In genomic region chr1:8024329-8024728, GRCh38 we compare ENCODE assay signal across 9 cellular contexts. TPM values are rescaled to one million over a fixed set of nuclear protein-coding genes. Genes with fewer than 3 reads are reported as not detected.
DNase-seq lines count a peak whose midpoint lies in the region; ATAC-seq and TF ChIP-seq lines count a peak whose summit lies in the region.
"Had no signal": no experiment of that assay in that cellular context is flagged by ENCODE, and none has a peak within 500 bp of the region (broad histone marks: within the 10 kb centered on the region; RNA-seq: fewer than 3 reads in every experiment).

No MANE protein-coding gene starts in this region.

- peaks cover 76% of the 10 kb centered on the region for H3K4me1 Mint-ChIP-seq in mesothelial cell of epicardium

- H3K14ac ChIP-seq in IMR-90 (replicated peaks; ENCODE audit: low read depth, low read length), result no peak overlapping the region; the same call in 1 of the 2 replicates

- H4K8ac ChIP-seq in IMR-90 (ENCODE audit: low read depth in 2 of 2, low read length in 2 of 2), result no peak overlapping the region

- peaks cover 4 to 49% of the 10 kb centered on the region in 2 experiments; a peak in 2 of 4 replicates for H3K79me1 ChIP-seq in IMR-90 (ENCODE audit: low read depth in 1 of 2, low read length in 2 of 2)

- H3K4me1 ChIP-seq in IMR-90 (ENCODE audit: control insufficient read depth, insufficient read depth, low read length), result peaks cover 15% of the 10 kb centered on the region
- H3K4me1 ChIP-seq in thymus (ENCODE audit: control insufficient read depth, insufficient read depth, low read length), result no peaks in the 10 kb centered on the region

- H3K27ac Mint-ChIP-seq in mesothelial cell of epicardium, result peak overlapping the region; percentile 94

- no peak overlapping the region for H4K91ac ChIP-seq in IMR-90 (ENCODE audit: insufficient read depth, low read depth, low read length)

- peak overlapping the region; percentile 96; the same call in 1 of the 2 replicates for H3K9ac ChIP-seq in IMR-90 (ENCODE audit: low read depth, low read length)

- H3K56ac ChIP-seq in IMR-90 (ENCODE audit: extremely low read depth, insufficient read depth, low read length), result no peak overlapping the region

- H3K4me2 ChIP-seq in IMR-90 (ENCODE audit: low read depth, low read length), result peak overlapping the region; percentile 98

- DNase-seq in IMR-90 (no peak), coronary artery (ENCODE audit: low spot score) (no peak), mesothelial cell of epicardium (ENCODE audit: low spot score in 2 of 2, unreplicated experiment in 2 of 2) (no peak), NCI-H2081 treated with DMSO at 0.1 percent for 48 hours (lab: John Stamatoyannopoulos, UW) (no peak), NCI-H2029 (lab: John Stamatoyannopoulos, UW) (no peak)
- no peak for DNase-seq in stimulated activated CD4-positive, alpha-beta T cell treated with anti-CD3 and anti-CD28 coated beads, Interleukin-1b, Interleukin-23, amount 100 ng/mL, for 48 hours
- DNase-seq: activated CD4-positive, alpha-beta T cell treated with anti-CD3 and anti-CD28 coated beads for 1 hour had no signal

- H3K4me3 ChIP-seq in IMR-90 (ENCODE audit: insufficient read depth, low read depth, low read length) (peak overlapping the region; percentile 66), coronary artery (peak overlapping the region; percentile 97), thymus (ENCODE audit: low read length) (peak overlapping the region; percentile 58)

- no CpG with 5 or more reads among the region's 3 CpGs for WGBS in IMR-90 (ENCODE audit: extremely low coverage in 2 of 2, insufficient read length in 1 of 2), 2 experiments
- WGBS in thymus, result 96% methylated on average over 3 of the region's 3 CpGs

- peaks cover 11% of the 10 kb centered on the region for H3K9me1 ChIP-seq in IMR-90 (ENCODE audit: insufficient read depth, low read length)

- H2BK5ac ChIP-seq in IMR-90 (ENCODE audit: low read depth, low read length, poor library complexity, severe bottlenecking), result peak overlapping the region; percentile 25

- no TSS peak for BruUV-seq in IMR-90 (replicated peaks; lab: Mats Ljungman, UMichigan)

- H3K27me3 ChIP-seq in IMR-90 (ENCODE audit: control insufficient read depth, insufficient read depth, low read length), result no peaks in the 10 kb centered on the region
- H3K27me3 ChIP-seq in thymus (ENCODE audit: control insufficient read depth, insufficient read depth), result peaks cover 46% of the 10 kb centered on the region

- no peak for TF ChIP-seq POLR2A in IMR-90 (IDR thresholded peaks at IDR 0.05; ENCODE audit: low read depth, low read length)

- peak overlapping the region; percentile 88 for H3K4me3 Mint-ChIP-seq in mesothelial cell of epicardium

- dilution Hi-C loops in IMR-90 (cut with HindIII; ENCODE audit: low sequenced_read_pairs, unreplicated experiment), result loop anchor here (25.0 kb wide), 1 partner anchor 288 kb away; the partner anchor contains the start of gene SLC45A1

- H3K9me3 Mint-ChIP-seq in mesothelial cell of epicardium, result no peaks in the 10 kb centered on the region

- H3K4ac ChIP-seq in IMR-90 (ENCODE audit: low read depth, low read length), result no peak overlapping the region

- no peak overlapping the region for H2AK9ac ChIP-seq in IMR-90 (replicated peaks; ENCODE audit: low read depth, low read length, poor library complexity)

- in situ Hi-C loops in IMR-90 (cut with MboI; ENCODE audit: low sequenced_read_pairs), result no loop called here

- H3K36me3 Mint-ChIP-seq in mesothelial cell of epicardium, result no peaks in the 10 kb centered on the region

- H2AK5ac ChIP-seq in IMR-90 (ENCODE audit: low read depth, low read length), result no peak overlapping the region

- H3K27me3 Mint-ChIP-seq in mesothelial cell of epicardium (ENCODE audit: low read depth), result no peaks in the 10 kb centered on the region

- no peak overlapping the region for H2BK120ac ChIP-seq in IMR-90 (ENCODE audit: low read depth, low read length)

- no peak overlapping the region for H3K23ac ChIP-seq in IMR-90 (ENCODE audit: low read depth, low read length)

- peaks cover 2% of the 10 kb centered on the region; the same call in 1 of the 2 replicates for H3K36me3 ChIP-seq in IMR-90 (ENCODE audit: control insufficient read depth, insufficient read depth, low read length)
- H3K36me3 ChIP-seq in thymus (ENCODE audit: control insufficient read depth, insufficient read depth), result no peaks in the 10 kb centered on the region

- no peak for ATAC-seq in IMR-90 (ENCODE audit: low read depth)
- no peak for ATAC-seq in HG03565 (IDR thresholded peaks at IDR 0.05; ENCODE audit: unreplicated experiment)

- H2BK20ac ChIP-seq in IMR-90 (ENCODE audit: low read depth, low read length), result no peak overlapping the region

- no peak overlapping the region for H3K18ac ChIP-seq in IMR-90 (ENCODE audit: low read depth, low read length)

- no peak overlapping the region for H4K5ac ChIP-seq in IMR-90 (ENCODE audit: low read depth, low read length)

- peaks cover 67% of the 10 kb centered on the region for H4K20me1 ChIP-seq in IMR-90 (ENCODE audit: insufficient read depth, low read length)

- no peak overlapping the region for H2BK15ac ChIP-seq in IMR-90 (ENCODE audit: low read depth, low read length)

- H3K27ac ChIP-seq in IMR-90 (ENCODE audit: insufficient read depth, low read length) (no peak overlapping the region), coronary artery (peak overlapping the region; percentile 20 to 97), thymus (ENCODE audit: low read depth) (no peak overlapping the region)

- no peak overlapping the region for H2AFZ ChIP-seq in IMR-90 (replicated peaks; ENCODE audit: low read length, poor library complexity)

- H3K9me3 ChIP-seq in IMR-90 (ENCODE audit: control insufficient read depth, insufficient read depth, low read length) (no peaks in the 10 kb centered on the region), thymus (ENCODE audit: control insufficient read depth) (no peaks in the 10 kb centered on the region)

- CTCF ChIA-PET in IMR-90 (lab: Yijun Ruan, JAX), result interaction anchor here (0.7 kb wide), 1 partner anchor 43 kb away, joined by 3 read pairs; no protein-coding TSS in a partner anchor

- TF ChIP-seq RAD21 in IMR-90 (IDR thresholded peaks at IDR 0.05; ENCODE audit: low read length), result no peak

- intact Hi-C loops in IMR-90 (cut with micrococcal nuclease), result loop anchor here (5.0 kb wide), 1 partner anchor 357 kb away; no protein-coding TSS in a partner anchor

- POLR2A ChIA-PET in IMR-90 (lab: Charles Lee; ENCODE audit: unreplicated experiment), result interaction anchor here (0.5 kb wide), 1 partner anchor 834 kb away, joined by 3 read pairs; no protein-coding TSS in a partner anchor

- TF ChIP-seq CTCF in IMR-90 (conservative IDR thresholded peaks at IDR 0.05; ENCODE audit: low read depth, low read length) (no peak), coronary artery (IDR thresholded peaks at IDR 0.05) (no peak), mesothelial cell of epicardium (IDR thresholded peaks at IDR 0.05; ENCODE audit: unreplicated experiment) (no peak)

TF ChIP-seq in IMR-90, 13 proteins besides CTCF, POLR2A, EP300 and RAD21:
- TF ChIP-seq MAFK (IDR thresholded peaks at IDR 0.05; ENCODE audit: low read depth, low read length) (no peak), RFX5 (IDR thresholded peaks at IDR 0.05; ENCODE audit: low read depth, low read length) (no peak), SMC3 (IDR thresholded peaks at IDR 0.05; ENCODE audit: low read depth, low read length) (no peak), USF2 (IDR thresholded peaks at IDR 0.05; ENCODE audit: low read depth, low read length) (no peak), RCOR1 (IDR thresholded peaks at IDR 0.05; ENCODE audit: insufficient replicate concordance, low read length) (no peak), CHD1 (IDR thresholded peaks at IDR 0.05; ENCODE audit: low read depth, low read length) (no peak), ELK1 (IDR thresholded peaks at IDR 0.05; ENCODE audit: borderline replicate concordance, low read depth, low read length) (no peak), FOS (IDR thresholded peaks at IDR 0.05; ENCODE audit: low read depth, low read length) (no peak), NFE2L2 (IDR thresholded peaks at IDR 0.05; ENCODE audit: low read depth, low read length) (no peak), MAZ (IDR thresholded peaks at IDR 0.05; ENCODE audit: borderline replicate concordance, low read depth, low read length) (no peak), BHLHE40 (IDR thresholded peaks at IDR 0.05; ENCODE audit: low read depth, low read length) (no peak), CEBPB (IDR thresholded peaks at IDR 0.05; ENCODE audit: low read depth, low read length) (no peak), MXI1 (IDR thresholded peaks at IDR 0.05; ENCODE audit: borderline replicate concordance, low read depth, low read length) (no peak)

RNA-seq across cellular contexts. Expression of gene ERRFI1, which starts 1.8 kb away (rescaled TPM):
- total RNA-seq in IMR-90 (2012; rRNA removed), result 101 and 106 TPM in 2 replicates
- polyA plus RNA-seq in IMR-90 (2012; rRNA removed), result 102 and 145 TPM in 2 replicates
- polyA plus RNA-seq in IMR-90 (2012; cell fraction: cytosol; rRNA removed), result 66.7 and 88.3 TPM in 2 replicates
- 50.7 and 405 TPM in 2 replicates for polyA plus RNA-seq in IMR-90 (2012; cell fraction: nucleus; rRNA removed; ENCODE audit: low replicate concordance)
- total RNA-seq in mesothelial cell of epicardium, result 124 to 134 TPM (median 130 TPM) in 3 replicates
- 75.0 TPM for polyA plus RNA-seq in thymus

Comparison
In these comparisons a context has a peak if more than half of its experiments do, and no peak if none do; other contexts are left out.
1. H3K27ac ChIP-seq: peak in coronary artery (2 of 2); none in IMR-90 (single experiment) and thymus (single experiment).
2. Peak in every context shown above with its lines, with median percentiles within 50 percentile points of each other: H3K4me3 ChIP-seq.